8 cellular contexts compared by ENCODE assay signal in genomic region chr6:3849681-3850450, GRCh38. TPM values are rescaled to one million over a fixed set of nuclear protein-coding genes. Genes with fewer than 3 reads are reported as not detected.
DNase-seq lines count a peak whose midpoint lies in the region; ATAC-seq and TF ChIP-seq lines count a peak whose summit lies in the region.

No MANE protein-coding gene starts in this region.

- CTCF ChIA-PET in CD4-positive, alpha-beta T cell (lab: Charles Lee), result interaction anchor here (1.0 to 2.2 kb wide), 16 partner anchors 11 to 1154 kb away, joined by 3 to 14 read pairs (median 4); partner anchors contain the start of gene RPP40

- peak; percentile 15 for ATAC-seq in CD4-positive, alpha-beta T cell (ENCODE audit: poor library complexity)
- ATAC-seq in HG02870 (IDR thresholded peaks at IDR 0.05; ENCODE audit: unreplicated experiment), result no peak

- POLR2A ChIA-PET in CD4-positive, alpha-beta T cell (lab: Charles Lee), result interaction anchor here (1.0 to 2.0 kb wide), 10 partner anchors 12 to 590 kb away, joined by 3 to 24 read pairs (median 10); partner anchors contain the start of gene ECI2

- H3K27ac Mint-ChIP-seq in CD4-positive, alpha-beta T cell, result peak overlapping the region; percentile 83

- no peaks in the 10 kb centered on the region for H3K9me3 ChIP-seq in CD4-positive, alpha-beta T cell (ENCODE audit: control insufficient read depth, low read length)
- H3K9me3 ChIP-seq in ectodermal cell (ENCODE audit: control insufficient read depth, low read length) (no peaks in the 10 kb centered on the region), mucosa of stomach (ENCODE audit: control insufficient read depth, low read length) (no peaks in the 10 kb centered on the region)

- H3K27ac ChIP-seq in CD4-positive, alpha-beta T cell (ENCODE audit: low read depth, low read length), result no peak overlapping the region
- H3K27ac ChIP-seq in ectodermal cell (ENCODE audit: insufficient read depth, low read depth, low read length, poor library complexity, severe bottlenecking), result no peak overlapping the region

- no peaks in the 10 kb centered on the region for H3K27me3 ChIP-seq in CD4-positive, alpha-beta T cell (ENCODE audit: control insufficient read depth, insufficient read depth, low read length)
- H3K27me3 ChIP-seq in ectodermal cell (ENCODE audit: control insufficient read depth, insufficient read depth, low read length, poor library complexity, severe bottlenecking) (no peaks in the 10 kb centered on the region), mucosa of stomach (ENCODE audit: control insufficient read depth, insufficient read depth, low read length) (no peaks in the 10 kb centered on the region)

- no peaks in the 10 kb centered on the region for H3K36me3 ChIP-seq in ectodermal cell (ENCODE audit: control insufficient read depth, insufficient read depth, low read length)
- no peaks in the 10 kb centered on the region for H3K36me3 ChIP-seq in mucosa of stomach (ENCODE audit: control insufficient read depth, insufficient read depth, low read length)

- peak overlapping the region; percentile 78 for H3K4me3 Mint-ChIP-seq in CD4-positive, alpha-beta T cell

- peak overlapping the region; percentile 57 for H3K9ac ChIP-seq in mucosa of stomach (ENCODE audit: low read length)

- WGBS in ectodermal cell, 2 experiments, result 95 to 96% methylated on average over 73 of the region's 73 CpGs

- no peaks in the 10 kb centered on the region for H3K27me3 Mint-ChIP-seq in CD4-positive, alpha-beta T cell

- no peaks in the 10 kb centered on the region for H3K36me3 Mint-ChIP-seq in CD4-positive, alpha-beta T cell (ENCODE audit: low read depth)

- no peaks in the 10 kb centered on the region for H3K9me3 Mint-ChIP-seq in CD4-positive, alpha-beta T cell

- peak overlapping the region; percentile 51 for H3K4me3 ChIP-seq in LNCaP clone FGC (ENCODE audit: low read depth, low read length)
- H3K4me3 ChIP-seq in ectodermal cell (ENCODE audit: insufficient read depth, low read depth, low read length), result peak overlapping the region; percentile 30
- H3K4me3 ChIP-seq in mucosa of stomach (ENCODE audit: low read length), result peak overlapping the region; percentile 40

- H3K4me1 Mint-ChIP-seq in CD4-positive, alpha-beta T cell (ENCODE audit: low read depth), result peaks cover 20% of the 10 kb centered on the region

- TF ChIP-seq CTCF in CD4-positive, alpha-beta T cell (IDR thresholded peaks at IDR 0.05), result no peak
- TF ChIP-seq CTCF in LNCaP clone FGC (IDR thresholded peaks at IDR 0.05; ENCODE audit: control insufficient read depth, extremely low read depth, insufficient read depth), result no peak

- DNase-seq in CD4-positive, alpha-beta T cell, result peak in 3 of 10 experiments; percentile 3 to 20 (median 12)
- DNase-seq in LNCaP clone FGC (ENCODE audit: low read depth) (no peak), NCI-H2107 (lab: John Stamatoyannopoulos, UW) (no peak), medulla oblongata (ENCODE audit: extremely low spot score) (no peak), DMS153 (lab: John Stamatoyannopoulos, UW) (no peak)

- H3K4me1 ChIP-seq in ectodermal cell (ENCODE audit: control insufficient read depth, insufficient read depth, low read length) (no peaks in the 10 kb centered on the region), mucosa of stomach (ENCODE audit: control insufficient read depth, insufficient read depth, low read length) (peaks cover 20% of the 10 kb centered on the region)

- intact Hi-C loops in CD4-positive, alpha-beta T cell (cut with DNase I, micrococcal nuclease), result loop anchor here (1.0 to 10.0 kb wide), 5 partner anchors 65 to 285 kb away; partner anchors contain the start of gene ECI2 (in 1 of the 2)

RNA-seq across cellular contexts. Expression of gene FAM50B, which starts 0.7 kb away (rescaled TPM):
- total RNA-seq in CD4-positive, alpha-beta T cell, result 1 to 10 TPM; 2.7 to 2.8 TPM
- polyA plus RNA-seq in ectodermal cell (2013, experiment 1 of 4), result 1.3 TPM
- 1.8 TPM for polyA plus RNA-seq in ectodermal cell (2013, experiment 2 of 4)
- polyA plus RNA-seq in ectodermal cell (2013, experiment 3 of 4), result 1.1 TPM
- 1.1 TPM for polyA plus RNA-seq in ectodermal cell (2013, experiment 4 of 4)
